ENCODE assay signal across 13 cellular contexts in the genomic region with DNA sequence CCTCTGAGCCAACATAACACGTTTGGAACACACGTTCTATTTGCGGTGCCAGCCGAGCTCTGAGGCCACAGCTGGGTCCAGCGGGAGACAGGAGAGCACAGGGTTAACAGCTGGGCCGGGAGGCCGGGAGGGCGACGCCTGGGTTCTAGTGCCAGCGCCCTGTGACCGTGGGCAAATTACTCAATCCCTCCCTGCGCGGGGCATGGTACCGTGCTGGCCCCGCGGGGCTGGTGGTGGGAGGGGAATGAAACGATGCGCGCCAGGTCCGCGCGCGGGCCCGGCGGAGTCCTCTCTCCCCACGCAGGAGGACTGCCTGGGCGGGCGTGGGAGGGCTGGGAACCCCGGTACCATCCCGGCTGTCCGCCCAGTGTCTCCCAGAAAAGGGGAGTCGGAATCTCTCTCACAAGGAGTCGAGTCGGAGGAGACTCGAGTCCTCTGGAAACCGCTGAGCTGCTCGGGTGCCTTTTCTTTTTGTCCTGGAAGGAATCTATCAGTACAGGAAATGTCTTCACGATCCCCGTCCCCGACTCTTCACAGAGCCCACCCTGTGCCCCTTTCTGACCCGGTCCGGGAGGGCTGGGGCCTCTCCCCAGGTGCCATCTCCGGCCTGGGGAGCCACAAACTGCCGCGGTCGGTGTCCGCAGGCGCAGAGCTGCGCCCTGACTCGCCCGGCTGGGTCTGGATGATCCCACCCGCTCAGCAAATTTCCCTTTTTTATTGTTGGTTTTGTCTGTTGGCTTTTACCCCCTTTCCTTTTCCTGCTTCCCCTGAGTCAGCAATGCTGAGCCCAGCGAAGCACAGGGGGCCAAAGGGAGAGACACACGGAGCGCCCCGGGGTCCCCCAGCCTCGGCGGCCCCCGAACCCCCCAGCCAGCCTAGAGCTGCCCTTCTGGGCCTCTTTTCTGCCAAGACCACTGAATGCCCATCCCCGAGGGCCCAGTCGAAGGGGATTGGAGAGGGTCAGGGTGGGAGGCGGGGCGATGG. TPM values are rescaled to one million over a fixed set of nuclear protein-coding genes. Genes with fewer than 3 reads are reported as not detected.
DNase-seq lines count a peak whose midpoint lies in the region; ATAC-seq and TF ChIP-seq lines count a peak whose summit lies in the region.
"Had no signal": no experiment of that assay in that cellular context is flagged by ENCODE, and none has a peak within 500 bp of the region (broad histone marks: within the 10 kb centered on the region; RNA-seq: fewer than 3 reads in every experiment).

No MANE protein-coding gene starts in this region.

- H3K4me3 ChIP-seq in foreskin fibroblast (ENCODE audit: low read depth in 1 of 2, low read length in 2 of 2): peak overlapping the region; percentile 37 to 39
- no peak overlapping the region for H3K4me3 ChIP-seq in naive thymus-derived CD4-positive, alpha-beta T cell (ENCODE audit: low read length)
- H3K4me3 ChIP-seq in vagina: peak overlapping the region; percentile 42 to 43

- no peak for DNase-seq in activated naive CD8-positive, alpha-beta T cell treated with anti-CD3 and anti-CD28 coated beads for 36 hours
- no peak for DNase-seq in activated naive CD8-positive, alpha-beta T cell treated with anti-CD3 and anti-CD28 coated beads, Interleukin-2, amount 50 U/mL, for 24 hours
- DNase-seq in foreskin fibroblast: peak in 1 of 2 donors; percentile 21
- no peak for DNase-seq in naive thymus-derived CD4-positive, alpha-beta T cell
- DNase-seq in vagina (ENCODE audit: extremely low spot score in 2 of 2): no peak
- DNase-seq in islet precursor cell: no peak
- no peak for DNase-seq in stimulated activated CD4-positive, alpha-beta T cell treated with anti-CD3 and anti-CD28 coated beads, Interleukin-4, amount 100 ng/mL, for 24 hours
- DNase-seq: activated T-cell treated with anti-CD3 and anti-CD28 coated beads, Interleukin-2, amount 50 U/mL, for 72 hours; effector memory CD4-positive, alpha-beta T cell; NCI-H1092 treated with DMSO at 0.1 percent for 48 hours had no signal

- no peak for ATAC-seq in activated naive CD8-positive, alpha-beta T cell treated with anti-CD3 and anti-CD28 coated beads, Interleukin-2, amount 50 U/mL, for 24 hours
- peak; percentile 29 for ATAC-seq in naive thymus-derived CD4-positive, alpha-beta T cell
- no peak for ATAC-seq in HG03442 (IDR thresholded peaks at IDR 0.05; ENCODE audit: unreplicated experiment)
- ATAC-seq: activated T-cell treated with anti-CD3 and anti-CD28 coated beads, Interleukin-2, amount 50 U/mL, for 72 hours; HCT116 had no signal

- H3K4me1 ChIP-seq in naive thymus-derived CD4-positive, alpha-beta T cell (ENCODE audit: control insufficient read depth in 2 of 2, insufficient read depth in 2 of 2, low read length in 2 of 2): no peaks in the 10 kb centered on the region
- peaks cover 29% of the 10 kb centered on the region for H3K4me1 ChIP-seq in vagina

- H3K27me3 Mint-ChIP-seq in activated naive CD8-positive, alpha-beta T cell treated with anti-CD3 and anti-CD28 coated beads for 36 hours: peaks cover 60% of the 10 kb centered on the region
- H3K27me3 Mint-ChIP-seq in activated naive CD8-positive, alpha-beta T cell treated with anti-CD3 and anti-CD28 coated beads, Interleukin-2, amount 50 U/mL, for 24 hours: peaks cover 38% of the 10 kb centered on the region
- peaks cover 32 to 56% (median 46%) of the 10 kb centered on the region in 5 donors for H3K27me3 Mint-ChIP-seq in naive thymus-derived CD4-positive, alpha-beta T cell

- H3K27ac ChIP-seq in naive thymus-derived CD4-positive, alpha-beta T cell (ENCODE audit: low read depth, low read length): no peak overlapping the region
- peak overlapping the region; percentile 17 for H3K27ac ChIP-seq in vagina

- H3K27ac Mint-ChIP-seq in activated naive CD8-positive, alpha-beta T cell treated with anti-CD3 and anti-CD28 coated beads for 36 hours: no peak overlapping the region
- H3K27ac Mint-ChIP-seq in activated naive CD8-positive, alpha-beta T cell treated with anti-CD3 and anti-CD28 coated beads, Interleukin-2, amount 50 U/mL, for 24 hours: no peak overlapping the region
- H3K27ac Mint-ChIP-seq in naive thymus-derived CD4-positive, alpha-beta T cell: no peak overlapping the region
- H3K27ac Mint-ChIP-seq: activated T-cell treated with anti-CD3 and anti-CD28 coated beads, Interleukin-2, amount 50 U/mL, for 72 hours had no signal

- H3K9me3 ChIP-seq in naive thymus-derived CD4-positive, alpha-beta T cell (ENCODE audit: control insufficient read depth in 2 of 3, low read length in 3 of 3): no peaks in the 10 kb centered on the region
- no peaks in the 10 kb centered on the region for H3K9me3 ChIP-seq in vagina

- peak overlapping the region; percentile 44 for H3K4me3 Mint-ChIP-seq in activated naive CD8-positive, alpha-beta T cell treated with anti-CD3 and anti-CD28 coated beads for 36 hours
- H3K4me3 Mint-ChIP-seq in activated naive CD8-positive, alpha-beta T cell treated with anti-CD3 and anti-CD28 coated beads, Interleukin-2, amount 50 U/mL, for 24 hours: no peak overlapping the region
- H3K4me3 Mint-ChIP-seq in naive thymus-derived CD4-positive, alpha-beta T cell: peak overlapping the region in 4 of 10 donors; percentile 6 to 13 (median 8)

- H3K9me3 Mint-ChIP-seq in activated naive CD8-positive, alpha-beta T cell treated with anti-CD3 and anti-CD28 coated beads for 36 hours: no peaks in the 10 kb centered on the region
- H3K9me3 Mint-ChIP-seq in activated naive CD8-positive, alpha-beta T cell treated with anti-CD3 and anti-CD28 coated beads, Interleukin-2, amount 50 U/mL, for 24 hours: no peaks in the 10 kb centered on the region
- H3K9me3 Mint-ChIP-seq in naive thymus-derived CD4-positive, alpha-beta T cell: peaks cover 0 to 2% (median 0%) of the 10 kb centered on the region in 11 donors
- H3K9me3 Mint-ChIP-seq: activated T-cell treated with anti-CD3 and anti-CD28 coated beads, Interleukin-2, amount 50 U/mL, for 72 hours had no signal

- no peak for TF ChIP-seq CTCF in foreskin fibroblast (IDR thresholded peaks at IDR 0.05; ENCODE audit: low read depth, low read length)
- TF ChIP-seq CTCF in vagina (IDR thresholded peaks at IDR 0.05): no peak

- TF ChIP-seq POLR2A in vagina (IDR thresholded peaks at IDR 0.05): no peak

- no peaks in the 10 kb centered on the region for H3K36me3 ChIP-seq in naive thymus-derived CD4-positive, alpha-beta T cell (ENCODE audit: control insufficient read depth in 2 of 3, insufficient read depth in 3 of 3, low read length in 3 of 3)
- H3K36me3 ChIP-seq in vagina: no peaks in the 10 kb centered on the region

- H3K4me1 Mint-ChIP-seq in activated naive CD8-positive, alpha-beta T cell treated with anti-CD3 and anti-CD28 coated beads for 36 hours: peaks cover 5% of the 10 kb centered on the region
- peaks cover 2% of the 10 kb centered on the region for H3K4me1 Mint-ChIP-seq in activated naive CD8-positive, alpha-beta T cell treated with anti-CD3 and anti-CD28 coated beads, Interleukin-2, amount 50 U/mL, for 24 hours
- peaks cover 0 to 6% (median 0%) of the 10 kb centered on the region in 7 donors for H3K4me1 Mint-ChIP-seq in naive thymus-derived CD4-positive, alpha-beta T cell

- H3K36me3 Mint-ChIP-seq in activated naive CD8-positive, alpha-beta T cell treated with anti-CD3 and anti-CD28 coated beads for 36 hours: no peaks in the 10 kb centered on the region
- peaks cover 1% of the 10 kb centered on the region for H3K36me3 Mint-ChIP-seq in activated naive CD8-positive, alpha-beta T cell treated with anti-CD3 and anti-CD28 coated beads, Interleukin-2, amount 50 U/mL, for 24 hours (ENCODE audit: low read depth)
- H3K36me3 Mint-ChIP-seq in naive thymus-derived CD4-positive, alpha-beta T cell: peaks cover 0 to 6% (median 0%) of the 10 kb centered on the region in 5 donors

- POLR2A ChIA-PET in naive thymus-derived CD4-positive, alpha-beta T cell (lab: Charles Lee): no interaction called here

- no peaks in the 10 kb centered on the region for H3K27me3 ChIP-seq in naive thymus-derived CD4-positive, alpha-beta T cell (ENCODE audit: control insufficient read depth in 2 of 2, insufficient read depth in 2 of 2, low read length in 2 of 2)
- no peaks in the 10 kb centered on the region for H3K27me3 ChIP-seq in vagina

- intact Hi-C loops in naive thymus-derived CD4-positive, alpha-beta T cell (cut with micrococcal nuclease): no loop called here
- intact Hi-C loops in vagina (cut with DNase I): no loop called here

- CTCF ChIA-PET in naive thymus-derived CD4-positive, alpha-beta T cell (lab: Charles Lee): no interaction called here

RNA-seq across cellular contexts. Expression of a gene that starts 30.7 kb away (rescaled TPM):
- not detected for total RNA-seq in activated naive CD8-positive, alpha-beta T cell treated with anti-CD3 and anti-CD28 coated beads for 36 hours
- total RNA-seq in naive thymus-derived CD4-positive, alpha-beta T cell: under 1 TPM in 1 of 5 experiments, not detected in 4; 0.10 TPM
- polyA plus RNA-seq in naive thymus-derived CD4-positive, alpha-beta T cell: not detected
- total RNA-seq in vagina: 7.4 TPM
- total RNA-seq: activated T-cell treated with anti-CD3 and anti-CD28 coated beads, Interleukin-2, amount 50 U/mL, for 72 hours; lung microvascular endothelial cell had no signal
